ENCODE assay signal across 12 cellular contexts in genomic region chr3:143122608-143123352, GRCh38. TPM values are rescaled to one million over a fixed set of nuclear protein-coding genes. Genes with fewer than 3 reads are reported as not detected.
A peak's percentile ranks its signal among the peaks of the same experiment; 100 is the strongest.
DNase-seq lines count a peak whose midpoint lies in the region; ATAC-seq and TF ChIP-seq lines count a peak whose summit lies in the region.
"Had no signal": no experiment of that assay in that cellular context is flagged by ENCODE, and none has a peak within 500 bp of the region (broad histone marks: within the 10 kb centered on the region; RNA-seq: fewer than 3 reads in every experiment).

No MANE protein-coding gene starts in this region.

- no peaks in the 10 kb centered on the region for H3F3A ChIP-seq in PC-3 (ENCODE audit: low read length, unreplicated experiment)

- H3K9me3 ChIP-seq in left ventricle myocardium inferior (replicated peaks) (no peaks in the 10 kb centered on the region), heart left ventricle (no peaks in the 10 kb centered on the region), PC-3 (ENCODE audit: low read length) (no peaks in the 10 kb centered on the region), thymus (ENCODE audit: control insufficient read depth) (no peaks in the 10 kb centered on the region)

- BruUV-seq in PC-3 (replicated peaks; lab: Mats Ljungman, UMichigan): TSS peak; percentile 20

- H3K4me1 ChIP-seq in left ventricle myocardium inferior (peaks cover 44% of the 10 kb centered on the region), heart left ventricle (peaks cover 0 to 43% (median 2%) of the 10 kb centered on the region in 12 donors), PC-3 (ENCODE audit: insufficient read depth, low read length) (peaks cover 11% of the 10 kb centered on the region), thymus (ENCODE audit: control insufficient read depth, insufficient read depth, low read length) (peaks cover 17% of the 10 kb centered on the region)

- peaks cover 3% of the 10 kb centered on the region for H3K36me3 ChIP-seq in left ventricle myocardium inferior
- peaks cover 0 to 6% (median 0%) of the 10 kb centered on the region in 9 donors for H3K36me3 ChIP-seq in heart left ventricle
- no peaks in the 10 kb centered on the region for H3K36me3 ChIP-seq in PC-3 (ENCODE audit: low read depth, low read length)
- peaks cover 8% of the 10 kb centered on the region for H3K36me3 ChIP-seq in thymus (ENCODE audit: control insufficient read depth, insufficient read depth)

- ATAC-seq in heart left ventricle (no peak), PC-3 (no peak), SK-N-SH treated with all-trans-retinoic acid at 6 μM for 48 hours (no peak)

- DNase-seq in left ventricle myocardium inferior: no peak
- no peak for DNase-seq in heart left ventricle
- no peak for DNase-seq in PC-3
- no peak for DNase-seq in fibroblast of mammary gland (ENCODE audit: low read depth)
- no peak for DNase-seq in HuH-7.5 (ENCODE audit: low spot score)
- DNase-seq in superior temporal gyrus (ENCODE audit: extremely low spot score): no peak
- DNase-seq: activated CD4-positive, CD25-positive, alpha-beta regulatory T cell; amygdala; NCI-H187 treated with DMSO at 0.1 percent for 48 hours; PC-9 had no signal

- H3K4me2 ChIP-seq in PC-3 (ENCODE audit: low read length): no peak overlapping the region
- H3K4me2 ChIP-seq: PC-9 had no signal

- peak overlapping the region; percentile 28 for H3K27ac ChIP-seq in left ventricle myocardium inferior (replicated peaks)
- peak overlapping the region in 1 of 12 donors; percentile 56 for H3K27ac ChIP-seq in heart left ventricle
- H3K27ac ChIP-seq in PC-3 (ENCODE audit: low read length): no peak overlapping the region
- H3K27ac ChIP-seq in thymus (ENCODE audit: low read depth): peak overlapping the region; percentile 70
- H3K27ac ChIP-seq: PC-9 had no signal

- CTCF ChIA-PET in PC-3 (lab: Charles Lee): no interaction called here

- no peak for TF ChIP-seq POLR2A in heart left ventricle (IDR thresholded peaks at IDR 0.05)

- 71 to 77% (median 73%) methylated on average over 4 of the region's 4 CpGs for WGBS in heart left ventricle, 4 donors
- WGBS in thymus: 50% methylated on average over 4 of the region's 4 CpGs

- H3K27me3 ChIP-seq in left ventricle myocardium inferior (ENCODE audit: low read depth): peaks cover 52% of the 10 kb centered on the region
- H3K27me3 ChIP-seq in heart left ventricle: peaks cover 0 to 33% (median 9%) of the 10 kb centered on the region in 9 donors
- H3K27me3 ChIP-seq in PC-3 (ENCODE audit: low read length): no peaks in the 10 kb centered on the region
- no peaks in the 10 kb centered on the region for H3K27me3 ChIP-seq in thymus (ENCODE audit: control insufficient read depth, insufficient read depth)

- POLR2A ChIA-PET in PC-3 (lab: Charles Lee; ENCODE audit: unreplicated experiment): no interaction called here

- no peaks in the 10 kb centered on the region for H4K20me1 ChIP-seq in PC-3 (ENCODE audit: low read length)

- no peaks in the 10 kb centered on the region for H3K9me2 ChIP-seq in PC-3 (replicated peaks; ENCODE audit: low read length)

- no peak overlapping the region for H3K9ac ChIP-seq in PC-3 (ENCODE audit: low read length)

- intact Hi-C loops in left ventricle myocardium inferior (cut with micrococcal nuclease): no loop called here
- intact Hi-C loops in heart left ventricle (cut with DNase I): loop anchor here in 5 of 10 donors (10.0 kb wide), 3 partner anchors 182 to 552 kb away; no protein-coding TSS in a partner anchor
- intact Hi-C loops in PC-3 (cut with micrococcal nuclease): loop anchor here (5.0 to 10.0 kb wide), 4 partner anchors 160 to 642 kb away; no protein-coding TSS in a partner anchor

- H2AFZ ChIP-seq in PC-3 (ENCODE audit: low read length): no peak overlapping the region
- H2AFZ ChIP-seq: PC-9 had no signal

- no peaks in the 10 kb centered on the region for H3K79me2 ChIP-seq in PC-3 (ENCODE audit: low read length)

- TF ChIP-seq CTCF in left ventricle myocardium inferior (IDR thresholded peaks at IDR 0.05; ENCODE audit: borderline replicate concordance) (no peak), heart left ventricle (IDR thresholded peaks at IDR 0.05) (no peak), PC-3 (conservative IDR thresholded peaks at IDR 0.05; ENCODE audit: low read depth, low read length) (no peak), fibroblast of mammary gland (conservative IDR thresholded peaks at IDR 0.05; ENCODE audit: control insufficient read depth, insufficient read depth, low read depth, low read length) (no peak)

- H3K4me3 ChIP-seq in left ventricle myocardium inferior: peak overlapping the region; percentile 1
- H3K4me3 ChIP-seq in heart left ventricle: peak overlapping the region in 3 of 12 donors; percentile 1 to 32 (median 4)
- no peak overlapping the region for H3K4me3 ChIP-seq in PC-3 (ENCODE audit: low read length)
- H3K4me3 ChIP-seq in fibroblast of mammary gland (ENCODE audit: control insufficient read depth, low read depth, low read length): peak overlapping the region; percentile 36
- H3K4me3 ChIP-seq in thymus (ENCODE audit: low read length): peak overlapping the region; percentile 27
- H3K4me3 ChIP-seq: PC-9 had no signal

TF ChIP-seq in SK-N-SH treated with all-trans-retinoic acid at 6 μM for 48 hours, 23 proteins besides CTCF, POLR2A, EP300 and RAD21 (continues in another document):
- TF ChIP-seq TOX (CRISPR knock-in tag; IDR thresholded peaks at IDR 0.05; ENCODE audit: borderline replicate concordance): no peak
- no peak for TF ChIP-seq OSR1 (CRISPR knock-in tag; IDR thresholded peaks at IDR 0.05)
- TF ChIP-seq ISL1 (CRISPR knock-in tag; IDR thresholded peaks at IDR 0.05): no peak
- TF ChIP-seq ZNF565 (CRISPR knock-in tag; conservative IDR thresholded peaks at IDR 0.05; ENCODE audit: low read depth): no peak
- TF ChIP-seq ZFP30 (CRISPR knock-in tag; IDR thresholded peaks at IDR 0.05): no peak
- TF ChIP-seq ZNF70 (CRISPR knock-in tag; IDR thresholded peaks at IDR 0.05): no peak
- no peak for TF ChIP-seq ZFP3 (CRISPR knock-in tag; IDR thresholded peaks at IDR 0.05)
- TF ChIP-seq SNAI2 (CRISPR knock-in tag; IDR thresholded peaks at IDR 0.05): no peak
- TF ChIP-seq, protein P1, sequence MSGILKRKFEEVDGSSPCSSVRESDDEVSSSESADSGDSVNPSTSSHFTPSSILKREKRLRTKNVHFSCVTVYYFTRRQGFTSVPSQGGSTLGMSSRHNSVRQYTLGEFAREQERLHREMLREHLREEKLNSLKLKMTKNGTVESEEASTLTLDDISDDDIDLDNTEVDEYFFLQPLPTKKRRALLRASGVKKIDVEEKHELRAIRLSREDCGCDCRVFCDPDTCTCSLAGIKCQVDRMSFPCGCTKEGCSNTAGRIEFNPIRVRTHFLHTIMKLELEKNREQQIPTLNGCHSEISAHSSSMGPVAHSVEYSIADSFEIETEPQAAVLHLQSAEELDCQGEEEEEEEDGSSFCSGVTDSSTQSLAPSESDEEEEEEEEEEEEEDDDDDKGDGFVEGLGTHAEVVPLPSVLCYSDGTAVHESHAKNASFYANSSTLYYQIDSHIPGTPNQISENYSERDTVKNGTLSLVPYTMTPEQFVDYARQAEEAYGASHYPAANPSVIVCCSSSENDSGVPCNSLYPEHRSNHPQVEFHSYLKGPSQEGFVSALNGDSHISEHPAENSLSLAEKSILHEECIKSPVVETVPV (CRISPR knock-in tag; IDR thresholded peaks at IDR 0.05): no peak
- no peak for TF ChIP-seq ZC3H10 (CRISPR knock-in tag; IDR thresholded peaks at IDR 0.05)
- TF ChIP-seq TSHZ2 (CRISPR knock-in tag; IDR thresholded peaks at IDR 0.05): no peak
- no peak for TF ChIP-seq ZNF8 (CRISPR knock-in tag; IDR thresholded peaks at IDR 0.05)
- no peak for TF ChIP-seq ESRRG (CRISPR knock-in tag; IDR thresholded peaks at IDR 0.05)
- TF ChIP-seq TCF4 (CRISPR knock-in tag; IDR thresholded peaks at IDR 0.05; ENCODE audit: borderline replicate concordance): no peak
- TF ChIP-seq POU6F1 (CRISPR knock-in tag; IDR thresholded peaks at IDR 0.05; ENCODE audit: borderline replicate concordance, low read depth): no peak
- TF ChIP-seq RARB (CRISPR knock-in tag; IDR thresholded peaks at IDR 0.05): no peak

RNA-seq across cellular contexts. Expression of gene CHST2, which starts 3.2 kb away (rescaled TPM):
- 1.8 TPM for total RNA-seq in left ventricle myocardium inferior
- 1 to 10 TPM; 1.3 to 8.7 (median 2.4) TPM for total RNA-seq in heart left ventricle
- 1 to 10 TPM in 1 of 2 donors, under 1 TPM in 1; 0.84 to 2.8 TPM for polyA plus RNA-seq in heart left ventricle
- total RNA-seq in PC-3 (2014; rRNA removed): 6.7 and 7.3 TPM in 2 replicates
- polyA plus RNA-seq in thymus: 16.5 TPM
